Comparison of ENCODE assay signal across 1 cellular context in the genomic region with DNA sequence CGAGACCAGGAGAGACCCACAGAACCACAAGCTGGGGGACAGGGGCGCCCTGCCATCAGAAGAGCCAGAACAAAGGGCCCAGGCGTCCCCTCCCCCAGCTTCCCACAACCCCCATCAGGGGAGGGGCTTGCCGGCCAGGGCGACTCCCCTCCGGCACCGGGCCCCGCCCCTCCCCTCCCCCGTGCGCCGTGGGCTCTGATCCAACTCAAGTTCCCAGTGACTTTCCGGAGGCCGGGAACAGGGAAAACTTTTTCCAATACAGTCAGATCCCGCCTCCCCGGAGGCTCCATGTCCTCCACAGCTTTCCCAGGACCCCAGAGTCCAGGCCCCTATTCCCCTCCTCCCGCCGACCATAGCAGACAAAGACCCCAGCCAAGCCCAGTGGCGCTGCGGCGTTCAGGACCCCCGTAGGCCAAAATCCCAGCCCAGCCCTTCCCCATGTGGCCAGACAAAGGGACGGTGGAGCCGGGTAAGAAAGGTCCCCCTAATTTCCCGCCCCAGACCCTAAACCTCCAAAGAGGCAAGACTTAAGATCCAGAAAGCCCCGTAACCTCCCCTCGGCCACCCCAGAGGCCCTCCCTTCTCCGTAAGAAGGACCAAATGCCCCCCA.
TF ChIP-seq lines count a peak whose summit lies in the region.

No MANE protein-coding gene starts in this region.

TF ChIP-seq in GM12878, 131 proteins besides CTCF, POLR2A, EP300 and RAD21:
- no peak for TF ChIP-seq LARP7 (IDR thresholded peaks at IDR 0.05)
- TF ChIP-seq CREB1 (IDR thresholded peaks at IDR 0.05; ENCODE audit: low read depth): no peak
- peak; percentile 31; the same call in 1 of the 2 replicates for TF ChIP-seq IKZF1 (conservative IDR thresholded peaks at IDR 0.05)
TF ChIP-seq in GM12878: peak in this region for 1.
